Comparison of ENCODE assay signal across 8 cellular contexts in genomic region chr19:57815247-57816075, GRCh38. TPM values are rescaled to one million over a fixed set of nuclear protein-coding genes. Genes with fewer than 3 reads are reported as not detected.
DNase-seq lines count a peak whose midpoint lies in the region; ATAC-seq and TF ChIP-seq lines count a peak whose summit lies in the region.

No MANE protein-coding gene starts in this region.

- no peak overlapping the region for H3K27ac ChIP-seq in SJSA1
- no peak overlapping the region for H3K27ac ChIP-seq in fibroblast of lung (ENCODE audit: insufficient read depth, low read length)

- peaks cover 14% of the 10 kb centered on the region for H3K79me2 ChIP-seq in fibroblast of lung (ENCODE audit: control insufficient read depth, insufficient read depth, low read length)

- H4K20me1 ChIP-seq in fibroblast of lung (ENCODE audit: control insufficient read depth, extremely low read depth, insufficient read depth, low read length) = no peaks in the 10 kb centered on the region

- H3K4me3 ChIP-seq in GM06990 (replicated peaks; ENCODE audit: low read depth, low read length) = peak overlapping the region; percentile 41
- H3K4me3 ChIP-seq in SJSA1 = peak overlapping the region; percentile 60
- H3K4me3 ChIP-seq in fibroblast of lung (replicated peaks in 1 of 4; ENCODE audit: control extremely low read depth in 1 of 4, insufficient read depth in 1 of 4, low read depth in 3 of 4, low read length in 4 of 4) = peak overlapping the region in 2 of 4 experiments; percentile 13 to 79
- peak overlapping the region; percentile 92 for H3K4me3 ChIP-seq in retinal pigment epithelial cell (ENCODE audit: low read length)

- no peak for TF ChIP-seq CTCF in GM06990 (IDR thresholded peaks at IDR 0.05; ENCODE audit: insufficient read depth, low read length, poor library complexity, severe bottlenecking)
- TF ChIP-seq CTCF in fibroblast of lung (conservative IDR thresholded peaks at IDR 0.05 in 1 of 2, IDR thresholded peaks at IDR 0.05 in 1 of 2; ENCODE audit: low read depth in 1 of 2, low read length in 2 of 2) = no peak
- TF ChIP-seq CTCF in retinal pigment epithelial cell (conservative IDR thresholded peaks at IDR 0.05; ENCODE audit: low read depth, low read length) = no peak

- H3K36me3 ChIP-seq in GM06990 (ENCODE audit: control insufficient read depth, insufficient read depth, low read length) (peaks cover 2% of the 10 kb centered on the region), SJSA1 (peaks cover 12% of the 10 kb centered on the region), fibroblast of lung (ENCODE audit: control insufficient read depth, insufficient read depth, low read length) (peaks cover 2% of the 10 kb centered on the region)

- peak overlapping the region; percentile 73 for H3K4me2 ChIP-seq in fibroblast of lung (ENCODE audit: extremely low read depth, insufficient read depth, low read length)

- peak overlapping the region; percentile 22 for H2AFZ ChIP-seq in fibroblast of lung (ENCODE audit: low read length)

- H3K27me3 ChIP-seq in GM06990 (replicated peaks; ENCODE audit: control insufficient read depth, insufficient read depth, low read length) (no peaks in the 10 kb centered on the region), SJSA1 (replicated peaks) (no peaks in the 10 kb centered on the region), fibroblast of lung (ENCODE audit: control insufficient read depth, insufficient read depth, low read length) (no peaks in the 10 kb centered on the region)

- H3K9me3 ChIP-seq in SJSA1 (replicated peaks) = no peaks in the 10 kb centered on the region
- H3K9me3 ChIP-seq in fibroblast of lung (ENCODE audit: control insufficient read depth, insufficient read depth, low read depth, low read length) = no peaks in the 10 kb centered on the region

- ATAC-seq in GM19395 (IDR thresholded peaks at IDR 0.05; ENCODE audit: unreplicated experiment) (no peak), GM18868 (IDR thresholded peaks at IDR 0.05; ENCODE audit: unreplicated experiment) (no peak)

- H3K4me1 ChIP-seq in SJSA1 (replicated peaks) (peaks cover 5% of the 10 kb centered on the region), fibroblast of lung (ENCODE audit: control insufficient read depth, extremely low read depth, insufficient read depth, low read length) (peaks cover 3% of the 10 kb centered on the region)

- DNase-seq in GM06990 (ENCODE audit: extremely low read depth, insufficient read length) = no peak
- no peak for DNase-seq in SJSA1 (ENCODE audit: low read depth in 1 of 2, low spot score in 2 of 2)
- DNase-seq in fibroblast of lung (ENCODE audit: low read depth in 2 of 2) = no peak
- DNase-seq in retinal pigment epithelial cell (ENCODE audit: low read depth) = no peak
- no peak for DNase-seq in retina
- no peak for DNase-seq in NCI-H446 (lab: John Stamatoyannopoulos, UW)

- H3K9ac ChIP-seq in fibroblast of lung (ENCODE audit: insufficient read depth, low read length) = no peak overlapping the region

RNA-seq across cellular contexts. Expression of gene ZNF552, which starts 0.7 kb away (rescaled TPM):
- 3.3 and 3.5 TPM in 2 replicates for total RNA-seq in SJSA1 (2014; rRNA removed; shearing (Covaris generic))
- 3.8 and 3.9 TPM in 2 replicates for total RNA-seq in fibroblast of lung
- 1.5 and 1.9 TPM in 2 replicates for polyA plus RNA-seq in fibroblast of lung
- 2.4 TPM in 2 replicates for polyA plus RNA-seq in fibroblast of lung (2012)
- 3.1 and 6.2 TPM in 2 replicates for polyA minus RNA-seq in fibroblast of lung (ENCODE audit: low replicate concordance)

RNA-seq across cellular contexts. Expression of gene ZNF587B, which starts 14.6 kb away (rescaled TPM):
- 11.4 and 13.6 TPM in 2 replicates for total RNA-seq in SJSA1 (2014; rRNA removed; shearing (Covaris generic))
- 12.1 and 12.4 TPM in 2 replicates for total RNA-seq in fibroblast of lung
- 4.9 and 6.5 TPM in 2 replicates for polyA plus RNA-seq in fibroblast of lung
- polyA plus RNA-seq in fibroblast of lung (2012) = 3.7 and 4.8 TPM in 2 replicates
- polyA minus RNA-seq in fibroblast of lung (ENCODE audit: low replicate concordance) = 3.7 and 7.5 TPM in 2 replicates

RNA-seq across cellular contexts. Expression of gene ZNF587, which starts 34.2 kb away (rescaled TPM):
- total RNA-seq in SJSA1 (2014; rRNA removed; shearing (Covaris generic)) = 12.3 and 13.3 TPM in 2 replicates
- total RNA-seq in fibroblast of lung = 12.1 and 23.6 TPM in 2 replicates
- polyA plus RNA-seq in fibroblast of lung = 7.4 and 8.8 TPM in 2 replicates
- polyA plus RNA-seq in fibroblast of lung (2012) = 6.2 and 7.8 TPM in 2 replicates
- polyA minus RNA-seq in fibroblast of lung (ENCODE audit: low replicate concordance) = 14.7 and 22.3 TPM in 2 replicates

RNA-seq across cellular contexts. Expression of gene ZNF586, which starts 46.0 kb away (rescaled TPM):
- 10.7 and 18.2 TPM in 2 replicates for total RNA-seq in SJSA1 (2014; rRNA removed; shearing (Covaris generic))
- total RNA-seq in fibroblast of lung = 14.9 and 16.8 TPM in 2 replicates
- 5.9 and 6.1 TPM in 2 replicates for polyA plus RNA-seq in fibroblast of lung
- polyA plus RNA-seq in fibroblast of lung (2012) = 3.2 and 3.4 TPM in 2 replicates
- polyA minus RNA-seq in fibroblast of lung (ENCODE audit: low replicate concordance) = 1.6 TPM in 1 of 2 replicates, not detected in the other
